In genomic region chr17:78214706-78215061, GRCh38 we compare ENCODE assay signal across 9 cellular contexts. TPM values are rescaled to one million over a fixed set of nuclear protein-coding genes. Genes with fewer than 3 reads are reported as not detected.
DNase-seq lines count a peak whose midpoint lies in the region; ATAC-seq and FAIRE-seq lines count a peak whose summit lies in the region.
"Had no signal": no experiment of that assay in that cellular context is flagged by ENCODE, and none has a peak within 500 bp of the region (broad histone marks: within the 10 kb centered on the region; RNA-seq: fewer than 3 reads in every experiment).

No MANE protein-coding gene starts in this region.

- intact Hi-C loops in activated naive CD4-positive, alpha-beta T cell treated with anti-CD3 and anti-CD28 coated beads for 36 hours (cut with micrococcal nuclease), result loop anchor here (2.0 kb wide), 2 partner anchors 28 to 40 kb away; partner anchors contain the start of genes AFMID and TK1

- H3K9ac ChIP-seq in iPS-20b (ENCODE audit: low read depth, low read length), result peak overlapping the region; percentile 85

- POLR2A ChIA-PET in activated CD8-positive, alpha-beta T cell treated with anti-CD3 and anti-CD28 coated beads, Interleukin-2, amount 10 ng/mL, durations not matched to agents 7 days and 5 days (lab: Charles Lee), result interaction anchor here (0.6 to 1.7 kb wide), 5 partner anchors 9 to 1625 kb away, joined by 3 to 8 read pairs (median 5); partner anchors contain the start of genes CBX4 and TNRC6C

- H3K9me3 ChIP-seq in iPS-20b (ENCODE audit: insufficient read depth, low read depth, low read length) (no peaks in the 10 kb centered on the region), thymus (ENCODE audit: control insufficient read depth) (no peaks in the 10 kb centered on the region)

- H3K27me3 ChIP-seq in iPS-20b (ENCODE audit: insufficient read depth, low read length) (no peaks in the 10 kb centered on the region), thymus (ENCODE audit: control insufficient read depth, insufficient read depth) (no peaks in the 10 kb centered on the region)

- FAIRE-seq in HTR-8/SVneo (lab: Jason Lieb, UNC), result no peak

- H3K36me3 ChIP-seq in iPS-20b (ENCODE audit: insufficient read depth, low read depth, low read length) (peaks cover 28% of the 10 kb centered on the region), thymus (ENCODE audit: control insufficient read depth, insufficient read depth) (peaks cover 16% of the 10 kb centered on the region)

- peaks cover 8% of the 10 kb centered on the region for H3K4me1 Mint-ChIP-seq in activated naive CD4-positive, alpha-beta T cell treated with anti-CD3 and anti-CD28 coated beads for 36 hours (ENCODE audit: low read depth)
- peaks cover 26% of the 10 kb centered on the region for H3K4me1 Mint-ChIP-seq in activated CD8-positive, alpha-beta T cell treated with anti-CD3 and anti-CD28 coated beads, Interleukin-2, amount 10 ng/mL, durations not matched to agents 7 days and 5 days (ENCODE audit: low read depth)

- ATAC-seq in activated CD8-positive, alpha-beta T cell treated with anti-CD3 and anti-CD28 coated beads, Interleukin-2, amount 10 ng/mL, durations not matched to agents 7 days and 5 days, result no peak
- ATAC-seq in GM19452 (IDR thresholded peaks at IDR 0.05; ENCODE audit: unreplicated experiment), result no peak
- no peak for ATAC-seq in GM18498 (IDR thresholded peaks at IDR 0.05; ENCODE audit: unreplicated experiment)

- H3K4me3 ChIP-seq in iPS-20b (ENCODE audit: low read length), result peak overlapping the region; percentile 92
- peak overlapping the region; percentile 69 for H3K4me3 ChIP-seq in thymus (ENCODE audit: low read length)

- H3K27ac ChIP-seq in iPS-20b (ENCODE audit: low read length) (peak overlapping the region; percentile 18), thymus (ENCODE audit: low read depth) (no peak overlapping the region)

- H3K4me3 Mint-ChIP-seq in activated naive CD4-positive, alpha-beta T cell treated with anti-CD3 and anti-CD28 coated beads for 36 hours, result peak overlapping the region; percentile 92
- peak overlapping the region; percentile 98 for H3K4me3 Mint-ChIP-seq in activated CD8-positive, alpha-beta T cell treated with anti-CD3 and anti-CD28 coated beads, Interleukin-2, amount 10 ng/mL, durations not matched to agents 7 days and 5 days

- CTCF ChIA-PET in activated naive CD4-positive, alpha-beta T cell treated with anti-CD3 and anti-CD28 coated beads for 36 hours (lab: Charles Lee), result interaction anchor here (0.7 to 2.4 kb wide), 3 partner anchors 33 to 130 kb away, joined by 3 to 8 read pairs (median 4); no protein-coding TSS in a partner anchor
- CTCF ChIA-PET in activated CD8-positive, alpha-beta T cell treated with anti-CD3 and anti-CD28 coated beads, Interleukin-2, amount 10 ng/mL, durations not matched to agents 7 days and 5 days (lab: Charles Lee), result interaction anchor here (0.9 to 1.2 kb wide), 2 partner anchors 35 to 130 kb away, joined by 3 to 4 read pairs; no protein-coding TSS in a partner anchor

- no peak for DNase-seq in activated naive CD4-positive, alpha-beta T cell treated with anti-CD3 and anti-CD28 coated beads for 36 hours
- no peak for DNase-seq in activated naive CD4-positive, alpha-beta T cell treated with Interleukin-2 at 50 U/mL for 16 hours
- peak; percentile 25 for DNase-seq in activated CD8-positive, alpha-beta T cell treated with anti-CD3 and anti-CD28 coated beads, Interleukin-2, amount 10 ng/mL, durations not matched to agents 7 days and 5 days
- DNase-seq in HTR-8/SVneo (ENCODE audit: insufficient read length, low spot score), result no peak

- H3K27ac Mint-ChIP-seq in activated naive CD4-positive, alpha-beta T cell treated with anti-CD3 and anti-CD28 coated beads for 36 hours, result peak overlapping the region; percentile 19
- peak overlapping the region; percentile 94 for H3K27ac Mint-ChIP-seq in activated CD8-positive, alpha-beta T cell treated with anti-CD3 and anti-CD28 coated beads, Interleukin-2, amount 10 ng/mL, durations not matched to agents 7 days and 5 days

- peaks cover 30% of the 10 kb centered on the region for H3K36me3 Mint-ChIP-seq in activated naive CD4-positive, alpha-beta T cell treated with anti-CD3 and anti-CD28 coated beads for 36 hours (ENCODE audit: low read depth)
- H3K36me3 Mint-ChIP-seq in activated CD8-positive, alpha-beta T cell treated with anti-CD3 and anti-CD28 coated beads, Interleukin-2, amount 10 ng/mL, durations not matched to agents 7 days and 5 days (ENCODE audit: low read depth), result peaks cover 30% of the 10 kb centered on the region

- H3K9me3 Mint-ChIP-seq in activated naive CD4-positive, alpha-beta T cell treated with anti-CD3 and anti-CD28 coated beads for 36 hours, result no peaks in the 10 kb centered on the region
- H3K9me3 Mint-ChIP-seq in activated CD8-positive, alpha-beta T cell treated with anti-CD3 and anti-CD28 coated beads, Interleukin-2, amount 10 ng/mL, durations not matched to agents 7 days and 5 days (ENCODE audit: insufficient read depth), result no peaks in the 10 kb centered on the region

- 32% methylated on average over 5 of the region's 5 CpGs for WGBS in thymus

- H3K27me3 Mint-ChIP-seq in activated naive CD4-positive, alpha-beta T cell treated with anti-CD3 and anti-CD28 coated beads for 36 hours (ENCODE audit: low read depth), result no peaks in the 10 kb centered on the region
- H3K27me3 Mint-ChIP-seq in activated CD8-positive, alpha-beta T cell treated with anti-CD3 and anti-CD28 coated beads, Interleukin-2, amount 10 ng/mL, durations not matched to agents 7 days and 5 days (ENCODE audit: low read depth), result no peaks in the 10 kb centered on the region

- H3K4me1 ChIP-seq in iPS-20b (ENCODE audit: insufficient read depth, low read length) (peaks cover 8% of the 10 kb centered on the region; the same call in 1 of the 2 replicates), thymus (ENCODE audit: control insufficient read depth, insufficient read depth, low read length) (peaks cover 16% of the 10 kb centered on the region)

RNA-seq across cellular contexts. Expression of gene BIRC5, which starts 0.6 kb away (rescaled TPM):
- total RNA-seq in activated naive CD4-positive, alpha-beta T cell treated with anti-CD3 and anti-CD28 coated beads for 36 hours, result 100 to 1,000 TPM; 117 to 118 TPM
- 100 to 1,000 TPM; 108 to 114 TPM for total RNA-seq in activated CD8-positive, alpha-beta T cell treated with anti-CD3 and anti-CD28 coated beads, Interleukin-2, amount 10 ng/mL, durations not matched to agents 7 days and 5 days
- 6.8 TPM for polyA plus RNA-seq in thymus

RNA-seq across cellular contexts. Expression of gene TMEM235, which starts 16.7 kb away (rescaled TPM):
- total RNA-seq in activated naive CD4-positive, alpha-beta T cell treated with anti-CD3 and anti-CD28 coated beads for 36 hours, result not detected
- total RNA-seq in activated CD8-positive, alpha-beta T cell treated with anti-CD3 and anti-CD28 coated beads, Interleukin-2, amount 10 ng/mL, durations not matched to agents 7 days and 5 days, result not detected
- 0.50 TPM for polyA plus RNA-seq in thymus
- total RNA-seq: myocyte had no signal

RNA-seq across cellular contexts. Expression of gene AFMID, which starts 27.5 kb away (rescaled TPM):
- 10 to 100 TPM; 13.6 to 13.7 TPM for total RNA-seq in activated naive CD4-positive, alpha-beta T cell treated with anti-CD3 and anti-CD28 coated beads for 36 hours
- 10 to 100 TPM; 17.7 to 20.7 TPM for total RNA-seq in activated CD8-positive, alpha-beta T cell treated with anti-CD3 and anti-CD28 coated beads, Interleukin-2, amount 10 ng/mL, durations not matched to agents 7 days and 5 days
- 19.9 TPM for polyA plus RNA-seq in thymus

RNA-seq across cellular contexts. Expression of gene TK1, which starts 27.8 kb away (rescaled TPM):
- total RNA-seq in activated naive CD4-positive, alpha-beta T cell treated with anti-CD3 and anti-CD28 coated beads for 36 hours, result 100 to 1,000 TPM; 165 to 173 TPM
- total RNA-seq in activated CD8-positive, alpha-beta T cell treated with anti-CD3 and anti-CD28 coated beads, Interleukin-2, amount 10 ng/mL, durations not matched to agents 7 days and 5 days, result 100 to 1,000 TPM; 139 to 142 TPM
- polyA plus RNA-seq in thymus, result 3.8 TPM

RNA-seq across cellular contexts. Expression of gene SYNGR2, which starts 46.3 kb away (rescaled TPM):
- 100 to 1,000 TPM in 1 of 2 experiments, 10 to 100 TPM in 1; 96.3 to 103 TPM for total RNA-seq in activated naive CD4-positive, alpha-beta T cell treated with anti-CD3 and anti-CD28 coated beads for 36 hours
- 10 to 100 TPM; 41.1 to 44.3 TPM for total RNA-seq in activated CD8-positive, alpha-beta T cell treated with anti-CD3 and anti-CD28 coated beads, Interleukin-2, amount 10 ng/mL, durations not matched to agents 7 days and 5 days
- 149 TPM for polyA plus RNA-seq in thymus
